8 cellular contexts compared by ENCODE assay signal in genomic region chr6:89433637-89434499, GRCh38. TPM values are rescaled to one million over a fixed set of nuclear protein-coding genes. Genes with fewer than 3 reads are reported as not detected.
DNase-seq lines count a peak whose midpoint lies in the region; ATAC-seq and TF ChIP-seq lines count a peak whose summit lies in the region.

No MANE protein-coding gene starts in this region.

- H3K36me3 Mint-ChIP-seq in activated T-helper 1 cell treated with anti-CD3 and anti-CD28 coated beads, Interleukin-12 subunit alpha, Interleukin-12 subunit beta, Interleukin-2, Interleukin-4 antibody, amounts not matched to agents 30 ng/mL and 10 ng/mL and 1 ng/mL, durations not matched to agents 14 hours and 24 hours and 36 hours (ENCODE audit: low read depth) = no peaks in the 10 kb centered on the region

- TF ChIP-seq CTCF in gastroesophageal sphincter (IDR thresholded peaks at IDR 0.05) (no peak), ovary (IDR thresholded peaks at IDR 0.05) (no peak)

- H3K9me3 Mint-ChIP-seq in activated T-helper 1 cell treated with anti-CD3 and anti-CD28 coated beads, Interleukin-12 subunit alpha, Interleukin-12 subunit beta, Interleukin-2, Interleukin-4 antibody, amounts not matched to agents 30 ng/mL and 10 ng/mL and 1 ng/mL, durations not matched to agents 14 hours and 24 hours and 36 hours = no peaks in the 10 kb centered on the region

- peaks cover 31% of the 10 kb centered on the region for H3K27me3 Mint-ChIP-seq in activated T-helper 1 cell treated with anti-CD3 and anti-CD28 coated beads, Interleukin-12 subunit alpha, Interleukin-12 subunit beta, Interleukin-2, Interleukin-4 antibody, amounts not matched to agents 30 ng/mL and 10 ng/mL and 1 ng/mL, durations not matched to agents 14 hours and 24 hours and 36 hours (ENCODE audit: insufficient read depth)

- no peaks in the 10 kb centered on the region for H3K9me3 ChIP-seq in gastroesophageal sphincter
- no peaks in the 10 kb centered on the region for H3K9me3 ChIP-seq in ovary

- H3K27ac ChIP-seq in gastroesophageal sphincter (peak overlapping the region in 2 of 4 donors; percentile 29 to 73), ovary (peak overlapping the region; percentile 35 to 47)

- H3K4me3 ChIP-seq in H7 (ENCODE audit: insufficient read depth, low read depth, low read length) (peak overlapping the region; percentile 60), gastroesophageal sphincter (peak overlapping the region; percentile 65 to 86), ovary (peak overlapping the region; percentile 72)

- peak overlapping the region; percentile 87 for H3K4me3 Mint-ChIP-seq in activated T-helper 1 cell treated with anti-CD3 and anti-CD28 coated beads, Interleukin-12 subunit alpha, Interleukin-12 subunit beta, Interleukin-2, Interleukin-4 antibody, amounts not matched to agents 30 ng/mL and 10 ng/mL and 1 ng/mL, durations not matched to agents 14 hours and 24 hours and 36 hours

- H3K36me3 ChIP-seq in H7 (replicated peaks; ENCODE audit: control insufficient read depth, insufficient read depth, low read length) (no peaks in the 10 kb centered on the region), gastroesophageal sphincter (no peaks in the 10 kb centered on the region), ovary (no peaks in the 10 kb centered on the region)

- H3K4me1 Mint-ChIP-seq in activated T-helper 1 cell treated with anti-CD3 and anti-CD28 coated beads, Interleukin-12 subunit alpha, Interleukin-12 subunit beta, Interleukin-2, Interleukin-4 antibody, amounts not matched to agents 30 ng/mL and 10 ng/mL and 1 ng/mL, durations not matched to agents 14 hours and 24 hours and 36 hours (ENCODE audit: low read depth) = peaks cover 18% of the 10 kb centered on the region

- H3K27ac Mint-ChIP-seq in activated T-helper 1 cell treated with anti-CD3 and anti-CD28 coated beads, Interleukin-12 subunit alpha, Interleukin-12 subunit beta, Interleukin-2, Interleukin-4 antibody, amounts not matched to agents 30 ng/mL and 10 ng/mL and 1 ng/mL, durations not matched to agents 14 hours and 24 hours and 36 hours = peak overlapping the region; percentile 70

- ATAC-seq in gastroesophageal sphincter = peak; percentile 7
- no peak for ATAC-seq in HG03521 (IDR thresholded peaks at IDR 0.05; ENCODE audit: unreplicated experiment)
- no peak for ATAC-seq in HG03469 (IDR thresholded peaks at IDR 0.05; ENCODE audit: unreplicated experiment)

- H3K4me1 ChIP-seq in gastroesophageal sphincter (peaks cover 0 to 23% (median 5%) of the 10 kb centered on the region in 3 donors), ovary (ENCODE audit: insufficient read depth) (peaks cover 11% of the 10 kb centered on the region)

- H3K27me3 ChIP-seq in H7 (ENCODE audit: control insufficient read depth, insufficient read depth, low read length) = peaks cover 14% of the 10 kb centered on the region
- no peaks in the 10 kb centered on the region for H3K27me3 ChIP-seq in gastroesophageal sphincter
- H3K27me3 ChIP-seq in ovary = no peaks in the 10 kb centered on the region

- DNase-seq in DMS79 treated with DMSO at 0.1 percent for 48 hours (lab: John Stamatoyannopoulos, UW) = peak; percentile 65
- DNase-seq in H7 = peak; percentile 79
- peak; percentile 11 for DNase-seq in NCI-H2227 (lab: John Stamatoyannopoulos, UW; ENCODE audit: unreplicated experiment)
- DNase-seq in activated T-helper 1 cell treated with anti-CD3 and anti-CD28 coated beads, Interleukin-12 subunit alpha, Interleukin-12 subunit beta, Interleukin-2, Interleukin-4 antibody, amounts not matched to agents 30 ng/mL and 10 ng/mL and 1 ng/mL, durations not matched to agents 14 hours and 24 hours and 36 hours (ENCODE audit: low spot score) = no peak
- peak in 4 of 5 donors; percentile 28 to 60 (median 42) for DNase-seq in ovary

- TF ChIP-seq POLR2A in gastroesophageal sphincter (IDR thresholded peaks at IDR 0.05) (no peak), ovary (IDR thresholded peaks at IDR 0.05) (no peak)

- WGBS in gastroesophageal sphincter (ENCODE audit: low coverage in 1 of 2), 2 donors = 44 to 78% methylated on average over 3 to 9 of the region's 35 CpGs
- 9 to 11% (median 11%) methylated on average over 35 of the region's 35 CpGs for WGBS in ovary, 3 donors

- TF ChIP-seq EP300 in gastroesophageal sphincter (IDR thresholded peaks at IDR 0.05) = no peak
- TF ChIP-seq EP300 in ovary (IDR thresholded peaks at IDR 0.05) = no peak

- intact Hi-C loops in activated T-helper 1 cell treated with anti-CD3 and anti-CD28 coated beads, Interleukin-12 subunit alpha, Interleukin-12 subunit beta, Interleukin-2, Interleukin-4 antibody, amounts not matched to agents 30 ng/mL and 10 ng/mL and 1 ng/mL, durations not matched to agents 14 hours and 24 hours and 36 hours (cut with micrococcal nuclease) = loop anchor here (1.0 to 10.0 kb wide), 6 partner anchors 23 to 1151 kb away; partner anchors contain the start of genes LYRM2 and MAP3K7
- intact Hi-C loops in ovary (cut with DNase I) = loop anchor here (5.0 to 10.0 kb wide), 2 partner anchors 178 to 181 kb away; no protein-coding TSS in a partner anchor

RNA-seq across cellular contexts. Expression of gene ANKRD6, which starts 0.9 kb away (rescaled TPM):
- total RNA-seq in H7 (2014; rRNA removed; shearing (Covaris generic)) = 6.2 and 10.5 TPM in 2 replicates
- 1.3 and 2.3 TPM in 2 replicates for total RNA-seq in activated T-helper 1 cell treated with anti-CD3 and anti-CD28 coated beads, Interleukin-12 subunit alpha, Interleukin-12 subunit beta, Interleukin-2, Interleukin-4 antibody, amounts not matched to agents 30 ng/mL and 10 ng/mL and 1 ng/mL, durations not matched to agents 14 hours and 24 hours and 36 hours
- 10 to 100 TPM in 3 of 4 donors, 1 to 10 TPM in 1; 9.8 to 19.0 (median 12.2) TPM for total RNA-seq in gastroesophageal sphincter
- 10 to 100 TPM; 24.0 to 50.1 (median 28.5) TPM for total RNA-seq in ovary
- 10 to 100 TPM; 14.7 to 19.8 TPM for polyA plus RNA-seq in ovary

RNA-seq across cellular contexts. Expression of gene RRAGD, which starts 21.8 kb away (rescaled TPM):
- total RNA-seq in H7 (2014; rRNA removed; shearing (Covaris generic)) = 16.0 and 19.8 TPM in 2 replicates
- total RNA-seq in activated T-helper 1 cell treated with anti-CD3 and anti-CD28 coated beads, Interleukin-12 subunit alpha, Interleukin-12 subunit beta, Interleukin-2, Interleukin-4 antibody, amounts not matched to agents 30 ng/mL and 10 ng/mL and 1 ng/mL, durations not matched to agents 14 hours and 24 hours and 36 hours = 7.8 and 10.1 TPM in 2 replicates
- 10 to 100 TPM; 14.8 to 38.5 (median 24.8) TPM for total RNA-seq in gastroesophageal sphincter
- 10 to 100 TPM in 1 of 7 donors, 1 to 10 TPM in 6; 3.1 to 12.9 (median 7.9) TPM for total RNA-seq in ovary
- 1 to 10 TPM in 1 of 2 donors, under 1 TPM in 1; 0.71 to 9.0 TPM for polyA plus RNA-seq in ovary
